33 cellular contexts compared by ENCODE assay signal in the genomic region with DNA sequence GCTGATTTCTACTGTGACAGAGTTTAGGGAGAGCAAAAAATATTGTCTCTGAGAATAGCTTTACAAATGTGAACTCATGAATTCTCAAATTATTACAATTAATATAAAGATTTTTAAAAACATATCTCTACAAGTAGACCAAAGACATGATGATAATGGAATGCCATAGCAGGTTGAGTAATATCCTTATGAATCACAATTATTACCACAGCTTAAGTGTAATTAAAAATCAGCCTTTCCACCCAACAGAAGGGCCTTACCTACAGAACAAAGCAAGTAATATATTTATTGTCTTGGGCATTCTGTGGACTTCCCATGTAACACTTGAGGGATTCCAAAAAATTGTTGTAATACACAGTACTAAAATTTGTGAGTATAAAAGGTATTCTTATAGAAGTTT.
DNase-seq lines count a peak whose midpoint lies in the region; ATAC-seq, FAIRE-seq and TF ChIP-seq lines count a peak whose summit lies in the region.
"Had no signal": no experiment of that assay in that cellular context is flagged by ENCODE, and none has a peak within 500 bp of the region (broad histone marks: within the 10 kb centered on the region; RNA-seq: fewer than 3 reads in every experiment).

No MANE protein-coding gene starts in this region.

- no peaks in the 10 kb centered on the region for H3K36me3 Mint-ChIP-seq in activated CD8-positive, alpha-beta T cell treated with anti-CD3 and anti-CD28 coated beads for 36 hours (ENCODE audit: low read depth)
- H3K36me3 Mint-ChIP-seq in T-helper 17 cell (ENCODE audit: low read depth) = no peaks in the 10 kb centered on the region
- H3K36me3 Mint-ChIP-seq: brain; CD4-positive, alpha-beta memory T cell; natural killer cell had no signal

- H3K4me1 Mint-ChIP-seq in activated CD8-positive, alpha-beta T cell treated with anti-CD3 and anti-CD28 coated beads for 36 hours (ENCODE audit: low read depth) = no peaks in the 10 kb centered on the region
- H3K4me1 Mint-ChIP-seq in T-helper 17 cell = no peaks in the 10 kb centered on the region
- H3K4me1 Mint-ChIP-seq: activated CD4-positive, alpha-beta T cell treated with anti-CD3 and anti-CD28 coated beads for 36 hours; B cell; CD4-positive, alpha-beta memory T cell; natural killer cell had no signal

- no peaks in the 10 kb centered on the region for H3K4me1 ChIP-seq in foreskin keratinocyte
- H3K4me1 ChIP-seq in small intestine (ENCODE audit: control insufficient read depth in 2 of 2, insufficient read depth in 1 of 2, low read depth in 1 of 2, low read length in 1 of 2) = no peaks in the 10 kb centered on the region
- H3K4me1 ChIP-seq: adrenal gland, stomach had no signal

- H3K9me3 ChIP-seq in T-helper 17 cell (ENCODE audit: control insufficient read depth, low read length, poor library complexity, severe bottlenecking) (no peaks in the 10 kb centered on the region), small intestine (ENCODE audit: control insufficient read depth, low read depth) (no peaks in the 10 kb centered on the region)
- H3K9me3 ChIP-seq: adrenal gland, stomach, uterus had no signal

- FAIRE-seq in small intestine (lab: Jason Lieb, UNC) = no peak
- FAIRE-seq: HTR-8/SVneo, K562 had no signal

- peak; percentile 71 for ATAC-seq in foreskin keratinocyte
- no peak for ATAC-seq in activated CD8-positive, alpha-beta T cell treated with anti-CD3 and anti-CD28 coated beads for 36 hours
- ATAC-seq in GM21528 (IDR thresholded peaks at IDR 0.05; ENCODE audit: low FRiP score, unreplicated experiment) = no peak
- ATAC-seq in T-helper 17 cell = no peak
- ATAC-seq: activated CD4-positive, alpha-beta T cell treated with anti-CD3 and anti-CD28 coated beads for 36 hours; activated CD8-positive, alpha-beta T cell treated with anti-CD3 and anti-CD28 coated beads, Interleukin-2, amount 10 ng/mL, durations not matched to agents 7 days and 5 days; K562; natural killer cell; sciatic nerve had no signal

- no peak overlapping the region for H3K27ac Mint-ChIP-seq in activated CD8-positive, alpha-beta T cell treated with anti-CD3 and anti-CD28 coated beads for 36 hours
- H3K27ac Mint-ChIP-seq in T-helper 17 cell = no peak overlapping the region
- H3K27ac Mint-ChIP-seq: activated CD4-positive, alpha-beta T cell treated with anti-CD3 and anti-CD28 coated beads for 36 hours; activated CD8-positive, alpha-beta T cell treated with anti-CD3 and anti-CD28 coated beads, Interleukin-2, amount 10 ng/mL, durations not matched to agents 7 days and 5 days; activated naive CD4-positive, alpha-beta T cell treated with anti-CD3 and anti-CD28 coated beads for 36 hours; B cell; brain; CD4-positive, alpha-beta memory T cell; natural killer cell; progenitor cell of endocrine pancreas; T-helper 2 cell treated with Interferon-gamma antibody and Interleukin-4, amounts not matched to agents 5 μg/mL and 100 μg/mL, for 36 hours had no signal

- intact Hi-C loops in activated CD8-positive, alpha-beta T cell treated with anti-CD3 and anti-CD28 coated beads for 36 hours (cut with micrococcal nuclease) = no loop called here

- no peaks in the 10 kb centered on the region for H3K9me3 Mint-ChIP-seq in activated CD8-positive, alpha-beta T cell treated with anti-CD3 and anti-CD28 coated beads for 36 hours
- H3K9me3 Mint-ChIP-seq: activated naive CD4-positive, alpha-beta T cell treated with anti-CD3 and anti-CD28 coated beads for 36 hours; T-helper 2 cell treated with Interferon-gamma antibody and Interleukin-4, amounts not matched to agents 5 μg/mL and 100 μg/mL, for 36 hours had no signal

- no peaks in the 10 kb centered on the region for H3K27me3 ChIP-seq in foreskin keratinocyte
- no peaks in the 10 kb centered on the region for H3K27me3 ChIP-seq in small intestine (ENCODE audit: control insufficient read depth in 2 of 2, insufficient read depth in 2 of 2, low read length in 2 of 2)
- H3K27me3 ChIP-seq: adrenal gland, stomach, uterus had no signal

- H3K27me3 Mint-ChIP-seq in activated CD8-positive, alpha-beta T cell treated with anti-CD3 and anti-CD28 coated beads for 36 hours = no peaks in the 10 kb centered on the region
- no peaks in the 10 kb centered on the region for H3K27me3 Mint-ChIP-seq in T-helper 17 cell
- H3K27me3 Mint-ChIP-seq: activated CD4-positive, alpha-beta T cell treated with anti-CD3 and anti-CD28 coated beads for 36 hours; B cell; brain; CD4-positive, alpha-beta memory T cell; progenitor cell of endocrine pancreas had no signal

- H3K27ac ChIP-seq in foreskin keratinocyte (no peak overlapping the region), small intestine (ENCODE audit: low read depth in 1 of 2, low read length in 1 of 2) (no peak overlapping the region)
- H3K27ac ChIP-seq: adrenal gland, stomach, uterus had no signal

- no peak for TF ChIP-seq CTCF in epithelial cell of esophagus (IDR thresholded peaks at IDR 0.05; ENCODE audit: insufficient read depth, low read depth, low read length, missing control alignments)
- TF ChIP-seq CTCF in foreskin keratinocyte (conservative IDR thresholded peaks at IDR 0.05) = no peak
- TF ChIP-seq CTCF in activated CD8-positive, alpha-beta T cell treated with anti-CD3 and anti-CD28 coated beads for 36 hours (IDR thresholded peaks at IDR 0.05) = no peak

- H3K4me3 Mint-ChIP-seq in activated CD8-positive, alpha-beta T cell treated with anti-CD3 and anti-CD28 coated beads for 36 hours = no peak overlapping the region
- H3K4me3 Mint-ChIP-seq in T-helper 17 cell = no peak overlapping the region
- H3K4me3 Mint-ChIP-seq: activated CD4-positive, alpha-beta T cell treated with anti-CD3 and anti-CD28 coated beads for 36 hours; activated CD8-positive, alpha-beta T cell treated with anti-CD3 and anti-CD28 coated beads, Interleukin-2, amount 10 ng/mL, durations not matched to agents 7 days and 5 days; activated naive CD4-positive, alpha-beta T cell treated with anti-CD3 and anti-CD28 coated beads for 36 hours; B cell; brain; CD4-positive, alpha-beta memory T cell; natural killer cell; T-helper 2 cell treated with Interferon-gamma antibody and Interleukin-4, amounts not matched to agents 5 μg/mL and 100 μg/mL, for 36 hours had no signal

- CTCF ChIA-PET in activated CD8-positive, alpha-beta T cell treated with anti-CD3 and anti-CD28 coated beads for 36 hours (lab: Charles Lee) = no interaction called here

- peak; percentile 52 for DNase-seq in ELR (ENCODE audit: low read depth)
- DNase-seq in NCI-H226 = peak; percentile 12
- DNase-seq in epithelial cell of esophagus (ENCODE audit: low read depth) = peak; percentile 78
- peak; percentile 35 to 59 for DNase-seq in foreskin keratinocyte
- no peak for DNase-seq in activated CD8-positive, alpha-beta T cell treated with anti-CD3 and anti-CD28 coated beads for 36 hours
- no peak for DNase-seq in T-helper 17 cell
- no peak for DNase-seq in small intestine
- DNase-seq: activated CD4-positive, alpha-beta T cell treated with anti-CD3 and anti-CD28 coated beads for 36 hours; activated CD8-positive, alpha-beta T cell treated with anti-CD3 and anti-CD28 coated beads, Interleukin-2, amount 10 ng/mL, durations not matched to agents 7 days and 5 days; activated naive CD4-positive, alpha-beta T cell treated with anti-CD3 and anti-CD28 coated beads for 36 hours; adrenal gland; CD4-positive, alpha-beta memory T cell; DMS 273 treated with DMSO at 0.1 percent for 48 hours; MM.1S; natural killer cell; NCI-H1417 treated with DMSO at 0.1 percent for 48 hours; NCI-H2081; NCI-H2227 treated with DMSO at 0.1 percent for 48 hours; NCI-H69; nucleus accumbens; SHP77 treated with DMSO at 0.1 percent for 48 hours; stimulated activated CD4-positive, alpha-beta T cell treated with anti-CD3 and anti-CD28 coated beads, Interleukin-4, amount 100 ng/mL, for 1 hour; stomach; uterus had no signal

- H3K4me3 ChIP-seq in epithelial cell of esophagus (ENCODE audit: low read length) = no peak overlapping the region
- H3K4me3 ChIP-seq in small intestine (ENCODE audit: low read depth in 1 of 2, low read length in 2 of 2) = no peak overlapping the region
- H3K4me3 ChIP-seq: adrenal gland, K562, lung, stomach, uterus had no signal

- POLR2A ChIA-PET in activated CD8-positive, alpha-beta T cell treated with anti-CD3 and anti-CD28 coated beads for 36 hours (lab: Charles Lee) = no interaction called here

- no peaks in the 10 kb centered on the region for H3K36me3 ChIP-seq in small intestine (ENCODE audit: control insufficient read depth in 2 of 2, insufficient read depth in 2 of 2, low read length in 2 of 2)
- H3K36me3 ChIP-seq: adrenal gland, stomach, uterus had no signal

Comparison
In these comparisons a context has a peak if more than half of its experiments do, and no peak if none do; other contexts are left out.
1. DNase-seq: peak in ELR (single experiment), NCI-H226 (single experiment), epithelial cell of esophagus (single experiment) and foreskin keratinocyte (2 of 2); none in activated CD8-positive, alpha-beta T cell treated with anti-CD3 and anti-CD28 coated beads for 36 hours (single experiment), T-helper 17 cell (0 of 3) and small intestine (single experiment).